Comparison of ENCODE assay signal across 1 cellular context in genomic region chr3:98770261-98771039, GRCh38.
TF ChIP-seq lines count a peak whose summit lies in the region.

No MANE protein-coding gene starts in this region.

TF ChIP-seq in SK-N-SH treated with all-trans-retinoic acid at 6 μM for 48 hours, 23 proteins besides CTCF, POLR2A, EP300 and RAD21 (continued from another document):
- TF ChIP-seq POU6F1 (CRISPR knock-in tag; IDR thresholded peaks at IDR 0.05; ENCODE audit: borderline replicate concordance, low read depth) = no peak
